In genomic region chr5:133384120-133384855, GRCh38 we compare ENCODE assay signal across 17 cellular contexts.
A peak's percentile ranks its signal among the peaks of the same experiment; 100 is the strongest.
DNase-seq lines count a peak whose midpoint lies in the region; ATAC-seq and TF ChIP-seq lines count a peak whose summit lies in the region.
"Had no signal": no experiment of that assay in that cellular context is flagged by ENCODE, and none has a peak within 500 bp of the region (broad histone marks: within the 10 kb centered on the region; RNA-seq: fewer than 3 reads in every experiment).

No MANE protein-coding gene starts in this region.

- H3K9ac ChIP-seq in neural progenitor cell = no peak overlapping the region
- H3K9ac ChIP-seq in mammary epithelial cell (ENCODE audit: insufficient read depth, low read length) = no peak overlapping the region

- H3K27ac ChIP-seq in neural progenitor cell (no peak overlapping the region), mammary epithelial cell (ENCODE audit: insufficient read depth, low read depth, low read length) (no peak overlapping the region)
- H3K27ac ChIP-seq: C4-2B, PC-9 had no signal

- peaks cover 14% of the 10 kb centered on the region for H3F3A ChIP-seq in neural progenitor cell (ENCODE audit: low read depth)

- CTCF ChIA-PET in mammary epithelial cell (lab: Charles Lee; ENCODE audit: low non-redundant PET) = no interaction called here

- H3K4me1 ChIP-seq in neural progenitor cell (peaks cover 15% of the 10 kb centered on the region), mammary epithelial cell (ENCODE audit: insufficient read depth, low read length) (peaks cover 5% of the 10 kb centered on the region)

- no peak overlapping the region for H2AFZ ChIP-seq in neural progenitor cell (replicated peaks)
- no peak overlapping the region for H2AFZ ChIP-seq in mammary epithelial cell (ENCODE audit: low read depth, low read length)
- H2AFZ ChIP-seq: PC-9 had no signal

- dilution Hi-C loops in mammary epithelial cell (cut with HindIII; ENCODE audit: low sequenced_read_pairs) = no loop called here

- H3K27ac Mint-ChIP-seq in neural progenitor cell = peak overlapping the region; percentile 62
- H3K27ac Mint-ChIP-seq in effector memory CD8-positive, alpha-beta T cell = no peak overlapping the region

- H3K79me2 ChIP-seq in neural progenitor cell (ENCODE audit: low read depth) = no peaks in the 10 kb centered on the region
- no peaks in the 10 kb centered on the region for H3K79me2 ChIP-seq in mammary epithelial cell (ENCODE audit: insufficient read depth, low read length)

- intact Hi-C loops in Right ventricle myocardium superior (cut with DNase I) (no loop called here), left ventricle myocardium superior (cut with micrococcal nuclease) (no loop called here), mammary epithelial cell (cut with micrococcal nuclease) (no loop called here)

- H3K27me3 Mint-ChIP-seq in neural progenitor cell (ENCODE audit: insufficient read depth, low read depth) = peaks cover 3% of the 10 kb centered on the region
- H3K27me3 Mint-ChIP-seq in effector memory CD8-positive, alpha-beta T cell = peaks cover 36 to 62% of the 10 kb centered on the region in 2 donors

- TF ChIP-seq POLR2A in GM18505 (IDR thresholded peaks at IDR 0.05; ENCODE audit: borderline replicate concordance, extremely low read depth, insufficient read depth, insufficient read length) = no peak

- H4K20me1 ChIP-seq in neural progenitor cell (ENCODE audit: low read depth) = no peaks in the 10 kb centered on the region
- H4K20me1 ChIP-seq in mammary epithelial cell (ENCODE audit: insufficient read depth, low read length) = no peaks in the 10 kb centered on the region

- TF ChIP-seq CTCF in neural progenitor cell (IDR thresholded peaks at IDR 0.05) (no peak), mammary epithelial cell (conservative IDR thresholded peaks at IDR 0.05 in 1 of 2, IDR thresholded peaks at IDR 0.05 in 1 of 2; ENCODE audit: extremely low read depth in 1 of 2, insufficient read depth in 1 of 2, low read depth in 1 of 2, low read length in 2 of 2) (no peak)

- H3K4me2 ChIP-seq in neural progenitor cell (peak overlapping the region; percentile 64), mammary epithelial cell (ENCODE audit: insufficient read depth, low read depth, low read length) (no peak overlapping the region)
- H3K4me2 ChIP-seq: PC-9 had no signal

- H3K9me3 ChIP-seq in neural progenitor cell (ENCODE audit: low read depth) (no peaks in the 10 kb centered on the region), mammary epithelial cell (replicated peaks; ENCODE audit: insufficient read depth, low read length) (no peaks in the 10 kb centered on the region)

- no peaks in the 10 kb centered on the region for H3K36me3 ChIP-seq in neural progenitor cell
- H3K36me3 ChIP-seq in mammary epithelial cell (ENCODE audit: insufficient read depth, low read length) = no peaks in the 10 kb centered on the region

- peaks cover 26% of the 10 kb centered on the region for H3K4me1 Mint-ChIP-seq in neural progenitor cell
- no peaks in the 10 kb centered on the region for H3K4me1 Mint-ChIP-seq in effector memory CD8-positive, alpha-beta T cell (ENCODE audit: low read depth in 2 of 2)

- no peaks in the 10 kb centered on the region for H3K36me3 Mint-ChIP-seq in neural progenitor cell
- no peaks in the 10 kb centered on the region for H3K36me3 Mint-ChIP-seq in effector memory CD8-positive, alpha-beta T cell (ENCODE audit: insufficient read depth)

- H3K9me3 Mint-ChIP-seq in neural progenitor cell = peaks cover 3% of the 10 kb centered on the region
- H3K9me3 Mint-ChIP-seq in effector memory CD8-positive, alpha-beta T cell = no peaks in the 10 kb centered on the region

- DNase-seq in Right ventricle myocardium superior (no peak), left ventricle myocardium superior (no peak), ecto neural progenitor cell (ENCODE audit: low spot score) (peak; percentile 37), neural progenitor cell (ENCODE audit: low spot score) (no peak), mammary epithelial cell (no peak)
- DNase-seq in effector memory CD8-positive, alpha-beta T cell = no peak
- DNase-seq: DMS 273 treated with DMSO at 0.1 percent for 48 hours, GDM1, NCI-H1048, NCI-H1436 treated with DMSO at 0.1 percent for 48 hours, NCI-H2081, NCI-H510A, NCI-H774, PC-9 had no signal

- H3K4me3 ChIP-seq in neural progenitor cell (no peak overlapping the region), mammary epithelial cell (replicated peaks in 1 of 3; ENCODE audit: insufficient read depth in 1 of 3, low read depth in 2 of 3, low read length in 3 of 3) (no peak overlapping the region)
- H3K4me3 ChIP-seq: GM12878, PC-9 had no signal

- no peaks in the 10 kb centered on the region for H3K27me3 ChIP-seq in neural progenitor cell
- H3K27me3 ChIP-seq in mammary epithelial cell (ENCODE audit: insufficient read depth, low read length) = no peaks in the 10 kb centered on the region

- 81% methylated on average over 12 of the region's 12 CpGs for WGBS in mammary epithelial cell (ENCODE audit: low coverage, missing lambda C conversion rate)

- BruUV-seq in mammary epithelial cell (replicated peaks; lab: Mats Ljungman, UMichigan) = no TSS peak

- ATAC-seq in Right ventricle myocardium superior (ENCODE audit: poor library complexity) = peak; percentile 39
- no peak for ATAC-seq in left ventricle myocardium superior
- no peak for ATAC-seq in GM18505 (IDR thresholded peaks at IDR 0.05; ENCODE audit: unreplicated experiment)
- no peak for ATAC-seq in effector memory CD8-positive, alpha-beta T cell (replicated peaks)
- ATAC-seq: GM12878 had no signal

- in situ Hi-C loops in mammary epithelial cell (cut with MboI; ENCODE audit: low sequenced_read_pairs in 2 of 2) = no loop called here

- H3K4me3 Mint-ChIP-seq in neural progenitor cell = no peak overlapping the region
- H3K4me3 Mint-ChIP-seq in effector memory CD8-positive, alpha-beta T cell = no peak overlapping the region
